Comparison of ENCODE assay signal across 10 cellular contexts in the genomic region with DNA sequence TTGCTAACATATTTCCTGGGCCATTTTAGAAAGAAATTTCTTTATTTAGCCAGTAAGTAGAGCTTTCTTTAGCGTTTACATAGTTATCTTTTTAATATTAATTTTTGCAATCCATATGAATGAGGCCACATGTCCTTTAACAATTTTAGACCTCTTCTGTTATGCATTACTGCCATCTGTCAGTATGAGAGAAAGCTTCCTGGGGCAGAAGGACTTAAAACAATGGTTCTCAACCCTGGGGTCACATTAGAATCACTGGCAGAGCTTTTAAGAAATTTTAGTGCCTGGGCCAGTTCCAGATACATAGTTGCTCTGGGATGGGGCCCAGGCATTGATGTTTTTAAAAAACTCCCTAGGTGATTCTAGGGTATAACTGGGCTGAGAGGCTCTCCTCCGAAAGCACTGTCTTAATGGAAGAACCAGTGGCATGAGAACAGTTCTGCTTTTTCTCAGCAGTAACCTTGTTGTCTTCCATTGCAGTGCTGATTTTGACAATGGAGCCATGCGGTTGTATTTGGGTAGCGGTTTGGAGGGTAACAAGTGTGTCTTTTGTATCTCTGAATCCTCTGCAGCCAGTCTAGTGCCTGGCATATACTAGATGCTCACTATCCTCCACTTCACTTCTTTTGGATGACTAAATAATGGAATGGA.
DNase-seq lines count a peak whose midpoint lies in the region; ATAC-seq, FAIRE-seq and TF ChIP-seq lines count a peak whose summit lies in the region.
"Had no signal": no experiment of that assay in that cellular context is flagged by ENCODE, and none has a peak within 500 bp of the region (broad histone marks: within the 10 kb centered on the region; RNA-seq: fewer than 3 reads in every experiment).

No MANE protein-coding gene starts in this region.

- H3K9me3 ChIP-seq in pancreas, result no peaks in the 10 kb centered on the region

- H3K27ac Mint-ChIP-seq in activated naive CD8-positive, alpha-beta T cell, result no peak overlapping the region
- H3K27ac Mint-ChIP-seq in natural killer cell, result peak overlapping the region; percentile 83 to 91

- DNase-seq in NCI-H2107 treated with DMSO at 0.1 percent for 48 hours (lab: John Stamatoyannopoulos, UW; ENCODE audit: unreplicated experiment) (peak; percentile 41), NCI-H2107 (lab: John Stamatoyannopoulos, UW) (no peak), natural killer cell (no peak), pancreas (no peak)
- DNase-seq: activated naive CD4-positive, alpha-beta T cell treated with Interleukin-2 at 50 U/mL for 16 hours had no signal

- TF ChIP-seq CTCF in natural killer cell (IDR thresholded peaks at IDR 0.05) (no peak), pancreas (IDR thresholded peaks at IDR 0.05) (no peak)

- H3K4me3 Mint-ChIP-seq in activated naive CD8-positive, alpha-beta T cell, result peak overlapping the region; percentile 84
- peak overlapping the region; percentile 87 for H3K4me3 Mint-ChIP-seq in natural killer cell

- no peaks in the 10 kb centered on the region for H3K36me3 Mint-ChIP-seq in activated naive CD8-positive, alpha-beta T cell
- H3K36me3 Mint-ChIP-seq in natural killer cell, result no peaks in the 10 kb centered on the region

- peaks cover 8% of the 10 kb centered on the region for H3K4me1 Mint-ChIP-seq in activated naive CD8-positive, alpha-beta T cell (ENCODE audit: low read depth)
- H3K4me1 Mint-ChIP-seq in natural killer cell, result peaks cover 31 to 41% of the 10 kb centered on the region in 2 donors

- 66 to 76% methylated on average over 4 of the region's 4 CpGs for WGBS in pancreas, 2 donors

- intact Hi-C loops in natural killer cell (cut with micrococcal nuclease), result loop anchor here (10.0 kb wide), 1 partner anchor 230 kb away; the partner anchor contains the start of gene AUTS2
- intact Hi-C loops in pancreas (cut with DNase I), result no loop called here

- peaks cover 1% of the 10 kb centered on the region for H3K27me3 Mint-ChIP-seq in activated naive CD8-positive, alpha-beta T cell
- no peaks in the 10 kb centered on the region for H3K27me3 Mint-ChIP-seq in natural killer cell (ENCODE audit: low read depth in 2 of 2)

- no peak for FAIRE-seq in pancreas (lab: Jason Lieb, UNC)

- ATAC-seq in HG03196 (IDR thresholded peaks at IDR 0.05; ENCODE audit: unreplicated experiment) (peak; percentile 41), natural killer cell (no peak), pancreas (no peak), HG03175 (IDR thresholded peaks at IDR 0.05; ENCODE audit: unreplicated experiment) (no peak), HG02938 (IDR thresholded peaks at IDR 0.05; ENCODE audit: unreplicated experiment) (no peak)
- ATAC-seq: left lobe of liver had no signal

- no peaks in the 10 kb centered on the region for H3K9me3 Mint-ChIP-seq in activated naive CD8-positive, alpha-beta T cell (ENCODE audit: low read depth)
- H3K9me3 Mint-ChIP-seq in natural killer cell, result no peaks in the 10 kb centered on the region

- no peaks in the 10 kb centered on the region for H3K27me3 ChIP-seq in pancreas

- H3K36me3 ChIP-seq in pancreas, result no peaks in the 10 kb centered on the region

- no peak overlapping the region for H3K27ac ChIP-seq in pancreas

- H3K4me1 ChIP-seq in pancreas, result peaks cover 0 to 5% (median 0%) of the 10 kb centered on the region in 3 donors

- H3K4me3 ChIP-seq in pancreas, result no peak overlapping the region
